ENCODE assay signal across 8 cellular contexts in the genomic region with DNA sequence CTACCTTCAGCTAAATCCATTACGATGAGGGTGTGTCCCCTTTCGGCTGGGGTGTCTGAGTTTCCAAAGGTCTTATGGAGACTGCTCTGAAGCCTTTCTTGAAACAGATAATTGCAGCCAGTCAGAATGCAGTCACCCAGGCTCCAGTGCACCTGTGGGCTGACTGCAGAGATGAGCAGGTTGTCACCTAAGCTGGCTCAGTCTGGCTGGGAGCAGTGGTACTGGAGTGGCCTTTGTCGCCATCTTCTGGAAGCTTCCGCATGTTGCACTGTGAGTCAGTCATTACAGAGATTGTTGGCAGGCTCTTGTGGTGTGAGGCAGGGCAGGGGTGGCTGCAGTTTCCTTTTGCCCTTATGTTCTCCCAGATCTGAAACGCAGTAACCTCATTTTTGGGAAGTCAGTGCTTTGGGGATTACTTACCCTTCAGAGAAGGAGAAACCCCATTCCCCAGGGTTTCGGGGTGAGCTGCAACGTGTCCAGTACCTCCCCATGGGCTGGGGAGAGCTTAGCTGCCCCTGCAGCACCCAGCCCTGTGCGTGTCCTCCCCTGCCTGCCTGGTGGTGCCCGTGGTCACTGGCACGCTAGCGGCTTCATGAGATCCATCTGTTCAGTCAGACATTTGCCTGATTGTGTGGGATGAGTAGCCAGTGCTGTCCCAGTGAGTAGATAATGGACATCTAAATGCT.
DNase-seq lines count a peak whose midpoint lies in the region; ATAC-seq and TF ChIP-seq lines count a peak whose summit lies in the region.

No MANE protein-coding gene starts in this region.

- no peak overlapping the region for H3K27ac ChIP-seq in 22Rv1

- ATAC-seq in GM18505 (IDR thresholded peaks at IDR 0.05; ENCODE audit: unreplicated experiment): peak; percentile 89
- ATAC-seq in HG02938 (IDR thresholded peaks at IDR 0.05; ENCODE audit: unreplicated experiment): peak; percentile 92

- peak; percentile 61 for DNase-seq in NCI-H146 treated with DMSO at 0.1 percent for 48 hours (lab: John Stamatoyannopoulos, UW; ENCODE audit: unreplicated experiment)
- peak; percentile 60 for DNase-seq in T1000 (lab: John Stamatoyannopoulos, UW)
- peak; percentile 90 for DNase-seq in astrocyte of the hippocampus (ENCODE audit: low read depth, low spot score)
- peak in 48 of 51 donors; percentile 12 to 85 (median 58) for DNase-seq in hypothalamus (lab: John Stamatoyannopoulos, UW)
- DNase-seq in smooth muscle cell of the brain vasculature (ENCODE audit: low read depth, low spot score): peak; percentile 55

- no peak for TF ChIP-seq POLR2A in GM18505 (IDR thresholded peaks at IDR 0.05; ENCODE audit: borderline replicate concordance, extremely low read depth, insufficient read depth, insufficient read length)

- peak; percentile 96 for TF ChIP-seq CTCF in 22Rv1 (IDR thresholded peaks at IDR 0.05)
